1 cellular context compared by ENCODE assay signal in the genomic region with DNA sequence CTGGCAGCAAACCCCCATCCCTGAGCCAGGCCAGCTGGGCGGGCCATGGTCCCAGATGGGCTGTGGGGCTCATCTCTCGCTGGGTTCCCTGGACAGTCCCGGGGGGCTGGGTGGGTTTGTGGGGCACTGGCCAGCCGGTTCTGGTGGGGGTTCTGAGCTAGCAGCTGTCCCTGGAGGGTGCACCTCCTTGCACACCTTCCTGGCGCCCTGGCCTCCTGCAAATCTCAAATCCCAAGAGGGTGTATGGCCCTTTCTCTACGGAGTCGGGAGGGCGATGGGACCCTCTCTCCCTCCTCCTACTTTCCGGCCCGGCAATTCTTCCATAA.
TF ChIP-seq lines count a peak whose summit lies in the region.

No MANE protein-coding gene starts in this region.

TF ChIP-seq in SK-N-SH, 30 proteins besides CTCF, POLR2A, EP300 and RAD21 (continued from another document):
- TF ChIP-seq TEAD4 (IDR thresholded peaks at IDR 0.05; ENCODE audit: borderline replicate concordance, insufficient read depth): no peak
- TF ChIP-seq RCOR1 (IDR thresholded peaks at IDR 0.05; ENCODE audit: low read length): no peak
- TF ChIP-seq GATA2 (CRISPR knock-in tag; IDR thresholded peaks at IDR 0.05): no peak
- no peak for TF ChIP-seq POLR2AphosphoS5 (IDR thresholded peaks at IDR 0.05; ENCODE audit: low read depth, low read length)
- no peak for TF ChIP-seq FOXM1 (IDR thresholded peaks at IDR 0.05; ENCODE audit: low read depth)
- no peak for TF ChIP-seq TCF12 (IDR thresholded peaks at IDR 0.05)
TF ChIP-seq in SK-N-SH: peak in this region for 0.
